ENCODE assay signal across 1 cellular context in the genomic region with DNA sequence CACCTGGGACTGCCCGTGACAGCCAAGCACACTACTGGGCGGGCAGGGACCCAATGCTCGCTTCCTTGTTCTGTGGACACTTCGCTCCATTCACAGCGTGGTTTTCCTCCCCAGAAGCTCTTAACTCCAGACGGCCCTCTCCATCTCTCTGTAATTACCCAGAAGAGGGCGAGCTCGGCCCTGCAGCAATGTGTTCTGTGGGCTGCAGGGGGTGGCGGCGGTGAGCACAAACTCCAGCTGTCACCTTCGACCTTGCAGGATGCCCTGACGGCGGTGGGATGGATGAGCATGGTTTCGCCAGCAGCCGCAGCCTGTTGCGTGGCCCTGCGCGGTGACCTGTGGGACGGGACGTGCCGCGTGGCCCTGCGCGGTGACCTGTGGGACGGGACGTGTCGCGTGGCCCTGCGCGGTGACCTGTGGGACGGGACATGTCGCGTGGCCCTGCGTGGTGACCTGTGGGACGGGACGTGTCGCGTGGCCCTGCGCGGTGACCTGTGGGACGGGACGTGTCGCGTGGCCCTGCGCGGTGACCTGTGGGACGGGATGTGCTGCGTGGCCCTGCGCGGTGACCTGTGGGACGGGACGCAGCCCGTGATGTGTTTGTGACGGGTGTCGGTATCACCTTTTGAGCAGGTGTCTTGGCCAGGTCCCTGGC.
TF ChIP-seq lines count a peak whose summit lies in the region.

No MANE protein-coding gene starts in this region.

TF ChIP-seq in HepG2, 621 proteins besides CTCF, POLR2A, EP300 and RAD21:
- TF ChIP-seq STAG1 (CRISPR knock-in tag; IDR thresholded peaks at IDR 0.05) = no peak; the same call in 1 of the 2 replicates
- TF ChIP-seq HNRNPH1 (optimal IDR thresholded peaks at IDR 0.05; ENCODE audit: low read depth, low read length) = no peak
- no peak for TF ChIP-seq ZNF530 (CRISPR knock-in tag; IDR thresholded peaks at IDR 0.05; ENCODE audit: low read depth)
- TF ChIP-seq, protein P1, sequence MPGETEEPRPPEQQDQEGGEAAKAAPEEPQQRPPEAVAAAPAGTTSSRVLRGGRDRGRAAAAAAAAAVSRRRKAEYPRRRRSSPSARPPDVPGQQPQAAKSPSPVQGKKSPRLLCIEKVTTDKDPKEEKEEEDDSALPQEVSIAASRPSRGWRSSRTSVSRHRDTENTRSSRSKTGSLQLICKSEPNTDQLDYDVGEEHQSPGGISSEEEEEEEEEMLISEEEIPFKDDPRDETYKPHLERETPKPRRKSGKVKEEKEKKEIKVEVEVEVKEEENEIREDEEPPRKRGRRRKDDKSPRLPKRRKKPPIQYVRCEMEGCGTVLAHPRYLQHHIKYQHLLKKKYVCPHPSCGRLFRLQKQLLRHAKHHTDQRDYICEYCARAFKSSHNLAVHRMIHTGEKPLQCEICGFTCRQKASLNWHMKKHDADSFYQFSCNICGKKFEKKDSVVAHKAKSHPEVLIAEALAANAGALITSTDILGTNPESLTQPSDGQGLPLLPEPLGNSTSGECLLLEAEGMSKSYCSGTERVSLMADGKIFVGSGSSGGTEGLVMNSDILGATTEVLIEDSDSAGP (CRISPR knock-in tag; IDR thresholded peaks at IDR 0.05; ENCODE audit: borderline replicate concordance) = no peak
- TF ChIP-seq, protein P2, sequence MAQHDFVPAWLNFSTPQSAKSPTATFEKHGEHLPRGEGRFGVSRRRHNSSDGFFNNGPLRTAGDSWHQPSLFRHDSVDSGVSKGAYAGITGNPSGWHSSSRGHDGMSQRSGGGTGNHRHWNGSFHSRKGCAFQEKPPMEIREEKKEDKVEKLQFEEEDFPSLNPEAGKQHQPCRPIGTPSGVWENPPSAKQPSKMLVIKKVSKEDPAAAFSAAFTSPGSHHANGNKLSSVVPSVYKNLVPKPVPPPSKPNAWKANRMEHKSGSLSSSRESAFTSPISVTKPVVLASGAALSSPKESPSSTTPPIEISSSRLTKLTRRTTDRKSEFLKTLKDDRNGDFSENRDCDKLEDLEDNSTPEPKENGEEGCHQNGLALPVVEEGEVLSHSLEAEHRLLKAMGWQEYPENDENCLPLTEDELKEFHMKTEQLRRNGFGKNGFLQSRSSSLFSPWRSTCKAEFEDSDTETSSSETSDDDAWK (CRISPR knock-in tag; IDR thresholded peaks at IDR 0.05) = no peak
- TF ChIP-seq, protein P3, sequence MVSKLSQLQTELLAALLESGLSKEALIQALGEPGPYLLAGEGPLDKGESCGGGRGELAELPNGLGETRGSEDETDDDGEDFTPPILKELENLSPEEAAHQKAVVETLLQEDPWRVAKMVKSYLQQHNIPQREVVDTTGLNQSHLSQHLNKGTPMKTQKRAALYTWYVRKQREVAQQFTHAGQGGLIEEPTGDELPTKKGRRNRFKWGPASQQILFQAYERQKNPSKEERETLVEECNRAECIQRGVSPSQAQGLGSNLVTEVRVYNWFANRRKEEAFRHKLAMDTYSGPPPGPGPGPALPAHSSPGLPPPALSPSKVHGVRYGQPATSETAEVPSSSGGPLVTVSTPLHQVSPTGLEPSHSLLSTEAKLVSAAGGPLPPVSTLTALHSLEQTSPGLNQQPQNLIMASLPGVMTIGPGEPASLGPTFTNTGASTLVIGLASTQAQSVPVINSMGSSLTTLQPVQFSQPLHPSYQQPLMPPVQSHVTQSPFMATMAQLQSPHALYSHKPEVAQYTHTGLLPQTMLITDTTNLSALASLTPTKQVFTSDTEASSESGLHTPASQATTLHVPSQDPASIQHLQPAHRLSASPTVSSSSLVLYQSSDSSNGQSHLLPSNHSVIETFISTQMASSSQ (IDR thresholded peaks at IDR 0.05; ENCODE audit: low read depth) = no peak
- TF ChIP-seq, protein P3 (CRISPR knock-in tag; IDR thresholded peaks at IDR 0.05; ENCODE audit: borderline replicate concordance) = no peak
- no peak for TF ChIP-seq TOPORS (CRISPR knock-in tag; IDR thresholded peaks at IDR 0.05)
- no peak for TF ChIP-seq HOXA7 (CRISPR knock-in tag; IDR thresholded peaks at IDR 0.05)
- no peak for TF ChIP-seq ELF3 (CRISPR knock-in tag; IDR thresholded peaks at IDR 0.05)
- no peak for TF ChIP-seq MNT (IDR thresholded peaks at IDR 0.05)
